8 cellular contexts compared by ENCODE assay signal in genomic region chr17:27430882-27431491, GRCh38. TPM values are rescaled to one million over a fixed set of nuclear protein-coding genes. Genes with fewer than 3 reads are reported as not detected.
DNase-seq lines count a peak whose midpoint lies in the region; ATAC-seq, FAIRE-seq and TF ChIP-seq lines count a peak whose summit lies in the region.

No MANE protein-coding gene starts in this region.

- H3K4me3 Mint-ChIP-seq in mesothelial cell of epicardium (no peak overlapping the region), T-helper 17 cell (no peak overlapping the region)

- H3K27me3 Mint-ChIP-seq in mesothelial cell of epicardium (ENCODE audit: low read depth) (no peaks in the 10 kb centered on the region), T-helper 17 cell (peaks cover 5% of the 10 kb centered on the region)

- H3K27me3 ChIP-seq in dorsolateral prefrontal cortex (no peaks in the 10 kb centered on the region), gastrocnemius medialis (no peaks in the 10 kb centered on the region)

- DNase-seq in GM03348 (ENCODE audit: low spot score) (peak; percentile 60), MV-4-11 (lab: John Stamatoyannopoulos, UW) (peak; percentile 25), dorsolateral prefrontal cortex (peak in 2 of 10 donors; percentile 45 to 55), mesothelial cell of epicardium (ENCODE audit: low spot score in 2 of 2, unreplicated experiment in 2 of 2) (peak in 1 of 2 experiments; percentile 49), gastrocnemius medialis (no peak), T-helper 17 cell (no peak), GM12892 (ENCODE audit: insufficient read length) (no peak)

- no peak overlapping the region for H3K4me3 ChIP-seq in dorsolateral prefrontal cortex
- H3K4me3 ChIP-seq in gastrocnemius medialis, result no peak overlapping the region

- FAIRE-seq in GM12892 (lab: Jason Lieb, UNC), result no peak

- TF ChIP-seq CTCF in dorsolateral prefrontal cortex (IDR thresholded peaks at IDR 0.05 in 54 of 56, conservative IDR thresholded peaks at IDR 0.05 in 2 of 56; ENCODE audit: low read depth in 1 of 56, partially characterized antibody in 56 of 56) (peak in 45 of 56 donors; percentile 12 to 54 (median 37)), mesothelial cell of epicardium (IDR thresholded peaks at IDR 0.05; ENCODE audit: unreplicated experiment) (peak; percentile 53), gastrocnemius medialis (IDR thresholded peaks at IDR 0.05 in 4 of 5, conservative IDR thresholded peaks at IDR 0.05 in 1 of 5) (peak in 2 of 5 experiments; percentile 38 to 42)

- TF ChIP-seq POLR2A in gastrocnemius medialis (IDR thresholded peaks at IDR 0.05) (no peak), GM12892 (IDR thresholded peaks at IDR 0.05; ENCODE audit: low read depth, low read length) (no peak)

- H3K27ac Mint-ChIP-seq in mesothelial cell of epicardium (no peak overlapping the region), T-helper 17 cell (no peak overlapping the region)

- no peaks in the 10 kb centered on the region for H3K36me3 ChIP-seq in gastrocnemius medialis

- peaks cover 5% of the 10 kb centered on the region for H3K9me3 Mint-ChIP-seq in mesothelial cell of epicardium

- intact Hi-C loops in dorsolateral prefrontal cortex (cut with DNase I) (no loop called here), gastrocnemius medialis (cut with DNase I; ENCODE audit: low total_unique reads) (no loop called here)

- H3K9me3 ChIP-seq in gastrocnemius medialis (no peaks in the 10 kb centered on the region), T-helper 17 cell (ENCODE audit: control insufficient read depth, low read length, poor library complexity, severe bottlenecking) (no peaks in the 10 kb centered on the region)

- in situ Hi-C loops in gastrocnemius medialis (cut with MboI; ENCODE audit: low sequenced_read_pairs in 4 of 4), result no loop called here

- H3K4me1 Mint-ChIP-seq in mesothelial cell of epicardium (no peaks in the 10 kb centered on the region), T-helper 17 cell (no peaks in the 10 kb centered on the region)

- ATAC-seq in gastrocnemius medialis (no peak), T-helper 17 cell (no peak), GM21717 (IDR thresholded peaks at IDR 0.05; ENCODE audit: unreplicated experiment) (no peak)

- H3K36me3 Mint-ChIP-seq in mesothelial cell of epicardium (no peaks in the 10 kb centered on the region), T-helper 17 cell (ENCODE audit: low read depth) (no peaks in the 10 kb centered on the region)

- H3K4me1 ChIP-seq in gastrocnemius medialis, result no peaks in the 10 kb centered on the region

- H3K27ac ChIP-seq in dorsolateral prefrontal cortex (no peak overlapping the region), gastrocnemius medialis (no peak overlapping the region)

RNA-seq across cellular contexts. Expression of gene KSR1, which starts 25.3 kb away (rescaled TPM):
- 100 to 1,000 TPM in 3 of 120 experiments, 10 to 100 TPM in 117; 44.7 to 102 (median 69.9) TPM for total RNA-seq in dorsolateral prefrontal cortex
- total RNA-seq in mesothelial cell of epicardium, result 64.0 to 69.4 TPM (median 64.5 TPM) in 3 replicates
- total RNA-seq in gastrocnemius medialis, result 10 to 100 TPM; 10.4 to 17.7 (median 13.2) TPM
- 10 to 100 TPM; 36.7 to 46.7 TPM for total RNA-seq in T-helper 17 cell
- polyA plus RNA-seq in GM12892 (2012; ENCODE audit: missing spikeins), result 37.7 TPM

Comparison
In these comparisons a context has a peak if more than half of its experiments do, and no peak if none do; other contexts are left out.
1. DNase-seq: peak in GM03348 (single experiment) and MV-4-11 (single experiment); none in gastrocnemius medialis (0 of 2), T-helper 17 cell (0 of 3) and GM12892 (single experiment).